In genomic region chr20:58261660-58262059, GRCh38 we compare ENCODE assay signal across 27 cellular contexts. TPM values are rescaled to one million over a fixed set of nuclear protein-coding genes. Genes with fewer than 3 reads are reported as not detected.
"Had no signal": no experiment of that assay in that cellular context is flagged by ENCODE, and none has a peak within 500 bp of the region (broad histone marks: within the 10 kb centered on the region; RNA-seq: fewer than 3 reads in every experiment).

No MANE protein-coding gene starts in this region.

- H3K4me3 ChIP-seq: colonic mucosa, coronary artery, dorsolateral prefrontal cortex, esophagus muscularis mucosa, esophagus squamous epithelium, gastrocnemius medialis, gastroesophageal sphincter, heart left ventricle, heart right ventricle had no signal

- H3K27me3 ChIP-seq: colonic mucosa, dorsolateral prefrontal cortex, esophagus muscularis mucosa, esophagus squamous epithelium, foreskin keratinocyte, gastrocnemius medialis, gastroesophageal sphincter, heart left ventricle, heart right ventricle had no signal

- H3K4me1 ChIP-seq: esophagus muscularis mucosa, esophagus squamous epithelium, foreskin keratinocyte, gastrocnemius medialis had no signal

- H3K36me3 ChIP-seq: colonic mucosa had no signal

- H3K9me3 ChIP-seq: colonic mucosa, esophagus muscularis mucosa, esophagus squamous epithelium, gastrocnemius medialis, gastroesophageal sphincter, heart left ventricle, heart right ventricle had no signal

- ATAC-seq: effector memory CD8-positive, alpha-beta T cell; esophagus mucosa; foreskin keratinocyte; gastrocnemius medialis; gastroesophageal sphincter; heart left ventricle; heart right ventricle had no signal

- H3K27ac ChIP-seq: colonic mucosa, coronary artery, dorsolateral prefrontal cortex, epithelial cell of prostate, esophagus muscularis mucosa, esophagus squamous epithelium, foreskin keratinocyte, gastrocnemius medialis, gastroesophageal sphincter, heart left ventricle, heart right ventricle had no signal

- DNase-seq: colonic mucosa; cortex of kidney; dermis blood vessel endothelial cell; dorsolateral prefrontal cortex; effector CD4-positive, alpha-beta T cell; effector CD8-positive, alpha-beta T cell; effector memory CD4-positive, alpha-beta T cell; effector memory CD8-positive, alpha-beta T cell; endodermal cell; erythroblast; esophagus squamous epithelium; foreskin fibroblast; foreskin keratinocyte; foreskin melanocyte; gastrocnemius medialis; glutamatergic neuron; head of caudate nucleus; heart left ventricle; heart right ventricle had no signal

RNA-seq across cellular contexts. Expression of gene ANKRD60, which starts 33.2 kb away (rescaled TPM):
- polyA plus RNA-seq: endothelial cell of umbilical vein, esophagus, fibroblast of lung, foreskin keratinocyte, heart left ventricle, heart right ventricle had no signal
